ENCODE assay signal across 8 cellular contexts in the genomic region with DNA sequence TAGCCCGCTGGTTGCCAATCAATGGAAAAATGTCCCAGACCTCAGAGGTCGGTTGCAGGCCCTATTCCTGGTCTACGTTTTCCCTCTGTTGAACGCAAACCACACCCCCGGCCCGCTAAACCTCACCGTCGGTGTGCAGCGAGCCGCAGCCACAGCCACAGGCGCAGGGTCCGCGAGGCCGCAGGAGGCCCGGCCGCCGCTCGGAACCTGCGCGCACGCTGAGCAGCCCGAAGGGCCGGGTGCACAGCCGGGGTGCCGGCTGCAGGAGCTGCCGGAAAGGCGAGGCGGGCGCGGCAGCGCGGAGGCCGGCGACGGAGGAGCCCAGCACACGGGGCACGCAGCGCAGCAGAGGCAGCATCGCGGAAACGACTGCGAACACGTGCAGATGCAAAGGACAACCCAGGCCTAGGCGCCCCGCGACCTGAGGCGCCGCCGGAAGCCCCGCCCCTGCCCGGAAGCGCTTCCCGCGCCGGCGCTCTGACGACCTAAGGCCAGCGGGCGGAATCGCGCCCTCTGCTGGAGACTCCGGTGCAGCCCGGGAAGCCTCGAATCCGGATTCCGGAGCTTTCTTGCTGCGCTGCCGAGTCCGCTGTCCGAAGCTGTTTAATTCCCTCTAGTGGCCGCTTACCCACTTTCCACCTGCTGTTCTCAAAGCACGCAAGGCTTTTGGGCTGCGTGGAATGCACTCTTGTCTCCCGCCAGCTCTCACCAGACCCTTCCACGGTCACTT. TPM values are rescaled to one million over a fixed set of nuclear protein-coding genes. Genes with fewer than 3 reads are reported as not detected.
DNase-seq lines count a peak whose midpoint lies in the region; FAIRE-seq and TF ChIP-seq lines count a peak whose summit lies in the region.

A gene with protein sequence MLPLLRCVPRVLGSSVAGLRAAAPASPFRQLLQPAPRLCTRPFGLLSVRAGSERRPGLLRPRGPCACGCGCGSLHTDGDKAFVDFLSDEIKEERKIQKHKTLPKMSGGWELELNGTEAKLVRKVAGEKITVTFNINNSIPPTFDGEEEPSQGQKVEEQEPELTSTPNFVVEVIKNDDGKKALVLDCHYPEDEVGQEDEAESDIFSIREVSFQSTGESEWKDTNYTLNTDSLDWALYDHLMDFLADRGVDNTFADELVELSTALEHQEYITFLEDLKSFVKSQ (minus strand): TSS at position 440 of the 730 bp plus-strand sequence. CDS start 82 bp downstream, at position 358.

- peak; percentile 89 for DNase-seq in H54 (ENCODE audit: insufficient read length, low spot score)
- DNase-seq in M059J (ENCODE audit: low read depth): peak; percentile 87
- DNase-seq in SIG-M5 (lab: John Stamatoyannopoulos, UW): peak; percentile 22
- DNase-seq in activated gamma-delta T cell (lab: John Stamatoyannopoulos, UW): peak; percentile 81
- DNase-seq in foreskin fibroblast: peak; percentile 89 to 97
- DNase-seq in neural progenitor cell (ENCODE audit: low spot score): peak; percentile 96
- DNase-seq in stromal cell of bone marrow (ENCODE audit: low read depth): peak; percentile 82

- no peaks in the 10 kb centered on the region for H3K9me3 Mint-ChIP-seq in neural progenitor cell

- peak within 1 kb of the TSS; percentile 83 for H3K9ac ChIP-seq in neural progenitor cell

- peak within 1 kb of the TSS; percentile 44 for H3K27ac Mint-ChIP-seq in neural progenitor cell

- peaks cover 45% of the 10 kb centered on the region for H3K79me2 ChIP-seq in neural progenitor cell (ENCODE audit: low read depth)

- peak; percentile 74 for TF ChIP-seq POLR2A in H54 (IDR thresholded peaks at IDR 0.05; ENCODE audit: low read depth, low read length)

- H3K27me3 ChIP-seq in neural progenitor cell: no peaks in the 10 kb centered on the region

- peak within 1 kb of the TSS; percentile 93 for H3K4me2 ChIP-seq in neural progenitor cell

- H3K27ac ChIP-seq in neural progenitor cell: no peak within 1 kb of the TSS

- H2AFZ ChIP-seq in neural progenitor cell (replicated peaks): peak within 1 kb of the TSS; percentile 53

- TF ChIP-seq CTCF in foreskin fibroblast (IDR thresholded peaks at IDR 0.05; ENCODE audit: low read depth, low read length) (peak; percentile 99), neural progenitor cell (IDR thresholded peaks at IDR 0.05) (peak; percentile 97)

- H3K4me3 ChIP-seq in foreskin fibroblast (ENCODE audit: low read depth in 1 of 2, low read length in 2 of 2) (peak within 1 kb of the TSS; percentile 75 to 85), neural progenitor cell (peak within 1 kb of the TSS; percentile 89)

- FAIRE-seq in G401.6 (lab: Jason Lieb, UNC): peak; percentile 94
- peak; percentile 76 for FAIRE-seq in H54 (lab: Jason Lieb, UNC)

- no peaks in the 10 kb centered on the region for H3K9me3 ChIP-seq in neural progenitor cell (ENCODE audit: low read depth)

- H3F3A ChIP-seq in neural progenitor cell (ENCODE audit: low read depth): peaks cover 36% of the 10 kb centered on the region

- peaks cover 24% of the 10 kb centered on the region for H3K4me1 Mint-ChIP-seq in neural progenitor cell

- peaks cover 2% of the 10 kb centered on the region for H3K27me3 Mint-ChIP-seq in neural progenitor cell (ENCODE audit: insufficient read depth, low read depth)

- H3K36me3 ChIP-seq in neural progenitor cell: peaks cover 16% of the 10 kb centered on the region

- peak within 1 kb of the TSS; percentile 85 for H3K4me3 Mint-ChIP-seq in neural progenitor cell

- peaks cover 7% of the 10 kb centered on the region for H4K20me1 ChIP-seq in neural progenitor cell (ENCODE audit: low read depth)

- H3K36me3 Mint-ChIP-seq in neural progenitor cell: peaks cover 24% of the 10 kb centered on the region

- peaks cover 5% of the 10 kb centered on the region for H3K4me1 ChIP-seq in neural progenitor cell

RNA-seq across cellular contexts. Expression of the gene that starts here (rescaled TPM):
- total RNA-seq in M059J (2014; rRNA removed; shearing (Covaris generic)): 223 and 244 TPM in 2 replicates
- total RNA-seq in neural progenitor cell (ENCODE audit: low replicate concordance): 204 and 254 TPM in 2 replicates

Comparison
In these comparisons a context has a peak if more than half of its experiments do, and no peak if none do; other contexts are left out.
1. DNase-seq: peak in every context shown above with its lines; median percentile 96 in neural progenitor cell; 93 in foreskin fibroblast; 89 in H54; 87 in M059J; 82 in stromal cell of bone marrow; 81 in activated gamma-delta T cell; 22 in SIG-M5.